Comparison of ENCODE assay signal across 22 cellular contexts in the genomic region with DNA sequence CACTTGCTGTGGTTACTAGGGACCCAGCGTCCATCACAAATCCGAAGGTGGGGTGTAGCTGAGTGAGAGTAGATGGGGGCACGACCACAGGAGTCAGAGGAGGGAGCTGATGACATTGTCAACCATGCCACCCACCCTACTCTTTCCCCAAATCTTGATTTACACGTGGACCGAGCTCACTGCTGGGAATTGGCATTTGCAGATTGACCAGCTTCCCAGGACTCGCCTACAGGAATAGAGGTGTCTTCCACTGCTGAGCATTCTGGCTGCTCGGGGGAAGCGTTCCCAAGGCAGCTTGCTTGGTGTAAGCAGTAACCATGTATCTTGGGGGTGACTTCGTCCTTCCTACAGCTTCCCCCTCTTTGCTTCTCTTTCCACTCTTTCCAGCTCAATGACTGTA. TPM values are rescaled to one million over a fixed set of nuclear protein-coding genes. Genes with fewer than 3 reads are reported as not detected.
DNase-seq lines count a peak whose midpoint lies in the region; ATAC-seq lines count a peak whose summit lies in the region.
"Had no signal": no experiment of that assay in that cellular context is flagged by ENCODE, and none has a peak within 500 bp of the region (broad histone marks: within the 10 kb centered on the region; RNA-seq: fewer than 3 reads in every experiment).

No MANE protein-coding gene starts in this region.

- ATAC-seq in activated CD4-positive, alpha-beta T cell treated with anti-CD3 and anti-CD28 coated beads for 36 hours = no peak

- no peak overlapping the region for H2BK15ac ChIP-seq in neuronal stem cell (ENCODE audit: low read length)

- H3K18ac ChIP-seq in neuronal stem cell (ENCODE audit: low read length) = no peak overlapping the region

- WGBS in neuronal stem cell (ENCODE audit: extremely low coverage in 2 of 2, insufficient read length in 2 of 2, insufficient replicate concordance in 1 of 2), 2 donors = no CpG with 5 or more reads among the region's 9 CpGs

- no peaks in the 10 kb centered on the region for H3K36me3 Mint-ChIP-seq in activated CD4-positive, alpha-beta T cell treated with anti-CD3 and anti-CD28 coated beads for 36 hours (ENCODE audit: low read depth)
- H3K36me3 Mint-ChIP-seq: IgD-negative memory B cell had no signal

- no peak overlapping the region for H3K4ac ChIP-seq in neuronal stem cell (ENCODE audit: low read length)

- no peaks in the 10 kb centered on the region for H3K79me1 ChIP-seq in neuronal stem cell (ENCODE audit: low read depth, low read length)

- H2BK5ac ChIP-seq in neuronal stem cell (ENCODE audit: low read length) = no peak overlapping the region

- H3K27me3 Mint-ChIP-seq in activated CD4-positive, alpha-beta T cell treated with anti-CD3 and anti-CD28 coated beads for 36 hours = peaks cover 12% of the 10 kb centered on the region

- no peak overlapping the region for H3K27ac Mint-ChIP-seq in activated CD4-positive, alpha-beta T cell treated with anti-CD3 and anti-CD28 coated beads for 36 hours
- H3K27ac Mint-ChIP-seq: HFFc6, IgD-negative memory B cell, nephron had no signal

- no peak overlapping the region for H2BK12ac ChIP-seq in neuronal stem cell (ENCODE audit: low read length)

- no peak overlapping the region for H4K91ac ChIP-seq in neuronal stem cell (ENCODE audit: low read depth, low read length, poor library complexity)

- no peaks in the 10 kb centered on the region for H3K9me3 Mint-ChIP-seq in activated CD4-positive, alpha-beta T cell treated with anti-CD3 and anti-CD28 coated beads for 36 hours (ENCODE audit: low read depth)
- H3K9me3 Mint-ChIP-seq: nephron had no signal

- H3K4me3 ChIP-seq in neuronal stem cell (ENCODE audit: low read length in 2 of 2) = no peak overlapping the region
- H3K4me3 ChIP-seq: adrenal gland, vagina had no signal

- no peak overlapping the region for H2AK5ac ChIP-seq in neuronal stem cell (ENCODE audit: low read depth, low read length)

- peaks cover 0 to 8% of the 10 kb centered on the region in 2 donors for H3K4me1 ChIP-seq in neuronal stem cell (ENCODE audit: control insufficient read depth in 2 of 2, insufficient read depth in 1 of 2, low read depth in 1 of 2, low read length in 2 of 2)
- H3K4me1 ChIP-seq: adrenal gland, foreskin keratinocyte had no signal

- no peak overlapping the region for H2AFZ ChIP-seq in neuronal stem cell (ENCODE audit: low read length)

- POLR2A ChIA-PET in activated CD4-positive, alpha-beta T cell treated with anti-CD3 and anti-CD28 coated beads for 36 hours (lab: Charles Lee) = no interaction called here

- H3K4me2 ChIP-seq in neuronal stem cell (ENCODE audit: insufficient read depth, low read length, poor library complexity, severe bottlenecking) = no peak overlapping the region

- no peaks in the 10 kb centered on the region for H3K36me3 ChIP-seq in neuronal stem cell (replicated peaks in 1 of 2; ENCODE audit: control insufficient read depth in 2 of 2, insufficient read depth in 2 of 2, low read length in 2 of 2)
- H3K36me3 ChIP-seq: adrenal gland, vagina had no signal

- H4K8ac ChIP-seq in neuronal stem cell (ENCODE audit: low read depth, low read length) = no peak overlapping the region

- DNase-seq in NCI-H748 (lab: John Stamatoyannopoulos, UW; ENCODE audit: unreplicated experiment) (peak; percentile 28), NCI-H748 treated with DMSO at 0.1 percent for 48 hours (lab: John Stamatoyannopoulos, UW) (no peak), cerebellar cortex (ENCODE audit: low spot score) (peak; percentile 65), iPS-NIHi11 (ENCODE audit: low spot score) (peak; percentile 9), superior temporal gyrus (ENCODE audit: extremely low spot score) (peak; percentile 44), NCI-H187 (lab: John Stamatoyannopoulos, UW) (no peak), neuronal stem cell (ENCODE audit: low spot score) (no peak)
- no peak for DNase-seq in activated CD4-positive, alpha-beta T cell treated with anti-CD3 and anti-CD28 coated beads for 36 hours
- DNase-seq: 8988T; activated CD4-positive, alpha-beta T cell treated with anti-CD3 and anti-CD28 coated beads, Interleukin-2, amount 50 U/mL, for 4 hours; activated effector memory CD4-positive, alpha-beta T cell treated with anti-CD3 and anti-CD28 coated beads, Interleukin-2, amount 50 U/mL, for 16 hours; AML-193; foreskin keratinocyte; HFFc6; NCI-H1436 treated with DMSO at 0.1 percent for 48 hours; NCI-H2171 treated with DMSO at 0.1 percent for 48 hours had no signal

- H3K9ac ChIP-seq in neuronal stem cell (ENCODE audit: low read depth, low read length, poor library complexity) = no peak overlapping the region

- H3K14ac ChIP-seq in neuronal stem cell (ENCODE audit: low read length) = no peak overlapping the region

- intact Hi-C loops in activated CD4-positive, alpha-beta T cell treated with anti-CD3 and anti-CD28 coated beads for 36 hours (cut with DNase I, micrococcal nuclease) = no loop called here

- H3K4me1 Mint-ChIP-seq in activated CD4-positive, alpha-beta T cell treated with anti-CD3 and anti-CD28 coated beads for 36 hours = no peaks in the 10 kb centered on the region

- no peaks in the 10 kb centered on the region for H3K9me3 ChIP-seq in neuronal stem cell (replicated peaks in 1 of 2; ENCODE audit: control insufficient read depth in 2 of 2, insufficient read depth in 1 of 2, low read depth in 1 of 2, low read length in 2 of 2)
- H3K9me3 ChIP-seq: adrenal gland, vagina had no signal

- no peak overlapping the region for H3K4me3 Mint-ChIP-seq in activated CD4-positive, alpha-beta T cell treated with anti-CD3 and anti-CD28 coated beads for 36 hours
- H3K4me3 Mint-ChIP-seq: HFFc6, IgD-negative memory B cell had no signal

- H2BK120ac ChIP-seq in neuronal stem cell (ENCODE audit: low read depth, low read length) = no peak overlapping the region

- no peak overlapping the region for H3K23ac ChIP-seq in neuronal stem cell (ENCODE audit: low read depth, low read length, poor library complexity)

- H3K27me3 ChIP-seq in neuronal stem cell (ENCODE audit: control insufficient read depth in 3 of 3, insufficient read depth in 3 of 3, low read depth in 1 of 3, low read length in 3 of 3) = peaks cover 0 to 33% (median 5%) of the 10 kb centered on the region in 3 experiments
- H3K27me3 ChIP-seq: vagina had no signal

- CTCF ChIA-PET in activated CD4-positive, alpha-beta T cell treated with anti-CD3 and anti-CD28 coated beads for 36 hours (lab: Charles Lee) = no interaction called here

- H3K27ac ChIP-seq in neuronal stem cell (replicated peaks; ENCODE audit: low read length) = no peak overlapping the region
- H3K27ac ChIP-seq: adrenal gland, foreskin keratinocyte, vagina had no signal

RNA-seq across cellular contexts. Expression of a gene that starts 0.4 kb away (rescaled TPM):
- polyA plus RNA-seq in neuronal stem cell (2013, experiment 1 of 2) = 0.26 TPM
- 0.30 TPM for polyA plus RNA-seq in neuronal stem cell (2013, experiment 2 of 2)
- not detected for total RNA-seq in activated CD4-positive, alpha-beta T cell treated with anti-CD3 and anti-CD28 coated beads for 36 hours
- total RNA-seq: left lobe of liver; T-helper 1 cell treated with Interleukin-12 subunit alpha and Interleukin-12 subunit beta and Interleukin-4 antibody, amounts not matched to agents 30 ng/mL and 1 ng/mL, for 36 hours had no signal
- polyA plus RNA-seq: IgD-negative memory B cell had no signal

Comparison
In these comparisons a context has a peak if more than half of its experiments do, and no peak if none do; other contexts are left out.
1. DNase-seq: peak in NCI-H748 (single experiment), cerebellar cortex (single experiment), iPS-NIHi11 (single experiment) and superior temporal gyrus (single experiment); none in NCI-H748 treated with DMSO at 0.1 percent for 48 hours (single experiment), NCI-H187 (0 of 2), neuronal stem cell (single experiment) and activated CD4-positive, alpha-beta T cell treated with anti-CD3 and anti-CD28 coated beads for 36 hours (single experiment).